ENCODE assay signal across 8 cellular contexts in the genomic region with DNA sequence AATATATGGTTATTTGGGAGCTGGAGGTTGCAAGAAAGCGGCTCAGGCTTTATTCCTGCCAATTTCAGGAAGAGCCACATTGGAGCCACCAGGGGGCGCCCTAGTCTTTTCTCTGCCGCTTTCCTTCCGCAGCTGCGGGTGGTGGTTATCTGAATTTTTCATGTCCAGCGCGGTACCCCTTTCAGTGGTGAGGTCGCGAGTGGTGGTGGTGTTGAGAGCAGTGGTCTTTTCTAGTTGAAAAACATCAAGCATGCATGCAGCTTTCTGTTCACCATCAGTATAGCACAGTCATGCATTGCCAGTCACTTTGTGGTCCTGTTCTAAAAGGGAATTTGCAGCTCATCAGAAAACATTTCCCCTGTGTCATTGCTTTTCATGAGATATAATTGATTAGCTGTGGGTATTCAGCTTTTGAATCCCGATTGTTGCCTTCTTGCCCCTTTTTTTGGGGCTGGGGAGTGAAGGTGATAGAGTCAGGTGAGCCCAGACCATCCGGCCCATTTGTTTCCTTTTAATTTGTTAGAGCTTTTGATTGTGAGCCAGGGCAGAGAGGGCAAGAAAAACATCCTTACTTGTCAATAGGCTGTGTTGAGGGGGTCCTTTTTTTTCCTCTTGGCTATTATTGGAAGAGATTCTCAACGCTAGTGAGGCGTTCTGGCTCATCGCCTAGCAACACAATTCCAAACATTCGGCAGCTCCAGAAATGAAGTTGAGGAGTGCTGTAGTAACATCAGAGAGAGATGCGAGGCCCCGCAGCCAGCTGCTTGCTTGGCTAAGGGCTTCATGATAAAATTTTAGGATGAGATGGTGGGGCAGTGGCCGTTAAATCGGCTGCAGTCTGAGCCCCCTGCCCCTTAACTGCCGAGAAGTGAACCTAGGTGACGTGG.
A peak's percentile ranks its signal among the peaks of the same experiment; 100 is the strongest.
DNase-seq lines count a peak whose midpoint lies in the region; ATAC-seq, FAIRE-seq and TF ChIP-seq lines count a peak whose summit lies in the region.

No MANE protein-coding gene starts in this region.

- ATAC-seq in CD4-positive, CD25-positive, alpha-beta regulatory T cell (ENCODE audit: low read depth in 2 of 2): peak in 1 of 2 donors; percentile 42
- ATAC-seq in GM21786 (IDR thresholded peaks at IDR 0.05; ENCODE audit: unreplicated experiment): no peak

- no peak overlapping the region for H3K18ac ChIP-seq in neuronal stem cell (ENCODE audit: low read length)

- H3K36me3 ChIP-seq in CD4-positive, CD25-positive, alpha-beta regulatory T cell (ENCODE audit: control insufficient read depth, insufficient read depth, low read length): peaks cover 2% of the 10 kb centered on the region
- H3K36me3 ChIP-seq in Peyer's patch: no peaks in the 10 kb centered on the region
- no peaks in the 10 kb centered on the region for H3K36me3 ChIP-seq in neuronal stem cell (replicated peaks in 1 of 2; ENCODE audit: control insufficient read depth in 2 of 2, insufficient read depth in 2 of 2, low read length in 2 of 2)

- peak; percentile 61 to 89 (median 84) for TF ChIP-seq CTCF in Peyer's patch (IDR thresholded peaks at IDR 0.05)

- peak overlapping the region in 2 of 4 donors; percentile 57 to 75 for H3K4me3 Mint-ChIP-seq in CD4-positive, CD25-positive, alpha-beta regulatory T cell

- peak overlapping the region in 2 of 3 donors; percentile 17 to 68 for H3K27ac Mint-ChIP-seq in CD4-positive, CD25-positive, alpha-beta regulatory T cell

- DNase-seq in CD4-positive, CD25-positive, alpha-beta regulatory T cell: peak; percentile 37 to 67 (median 51)
- DNase-seq in HTR-8/SVneo (ENCODE audit: insufficient read length, low spot score) (peak; percentile 57), Peyer's patch (peak; percentile 41 to 85 (median 76)), fibroblast of peridontal ligament (ENCODE audit: extremely low read depth) (peak; percentile 71), neuronal stem cell (ENCODE audit: low spot score) (peak; percentile 79), superior temporal gyrus (ENCODE audit: extremely low spot score) (peak; percentile 93)
- DNase-seq in activated T-helper 1 cell treated with anti-CD3 and anti-CD28 coated beads, Interleukin-2, amount 50 U/mL, for 16 hours (ENCODE audit: low read depth in 1 of 2, low spot score in 1 of 2): peak; percentile 44 to 50

- H2AK5ac ChIP-seq in neuronal stem cell (ENCODE audit: low read depth, low read length): no peak overlapping the region

- H3K4me1 ChIP-seq in CD4-positive, CD25-positive, alpha-beta regulatory T cell (ENCODE audit: control insufficient read depth, insufficient read depth, low read length, poor library complexity, severe bottlenecking): peaks cover 7% of the 10 kb centered on the region
- H3K4me1 ChIP-seq in Peyer's patch: peaks cover 0 to 30% (median 0%) of the 10 kb centered on the region in 4 donors
- H3K4me1 ChIP-seq in neuronal stem cell (ENCODE audit: control insufficient read depth in 2 of 2, insufficient read depth in 1 of 2, low read depth in 1 of 2, low read length in 2 of 2): peaks cover 43 to 58% of the 10 kb centered on the region in 2 donors

- TF ChIP-seq POLR2A in Peyer's patch (IDR thresholded peaks at IDR 0.05): no peak

- H3K9me3 Mint-ChIP-seq in CD4-positive, CD25-positive, alpha-beta regulatory T cell: no peaks in the 10 kb centered on the region

- no peak overlapping the region for H2BK5ac ChIP-seq in neuronal stem cell (ENCODE audit: low read length)

- H3K4me2 ChIP-seq in neuronal stem cell (ENCODE audit: insufficient read depth, low read length, poor library complexity, severe bottlenecking): peak overlapping the region; percentile 39

- H4K8ac ChIP-seq in neuronal stem cell (ENCODE audit: low read depth, low read length): no peak overlapping the region

- no peaks in the 10 kb centered on the region for H3K79me1 ChIP-seq in neuronal stem cell (ENCODE audit: low read depth, low read length)

- no peaks in the 10 kb centered on the region for H3K27me3 Mint-ChIP-seq in CD4-positive, CD25-positive, alpha-beta regulatory T cell

- H3K4me1 Mint-ChIP-seq in CD4-positive, CD25-positive, alpha-beta regulatory T cell: peaks cover 6 to 32% (median 17%) of the 10 kb centered on the region in 4 donors

- H3K36me3 Mint-ChIP-seq in CD4-positive, CD25-positive, alpha-beta regulatory T cell: peaks cover 13% of the 10 kb centered on the region

- H3K14ac ChIP-seq in neuronal stem cell (ENCODE audit: low read length): no peak overlapping the region

- H3K4me3 ChIP-seq in CD4-positive, CD25-positive, alpha-beta regulatory T cell (ENCODE audit: low read depth, low read length): peak overlapping the region; percentile 68
- H3K4me3 ChIP-seq in Peyer's patch: peak overlapping the region in 2 of 4 donors; percentile 4 to 15
- no peak overlapping the region for H3K4me3 ChIP-seq in neuronal stem cell (ENCODE audit: low read length in 2 of 2)

- no peak overlapping the region for H2BK12ac ChIP-seq in neuronal stem cell (ENCODE audit: low read length)

- no peak overlapping the region for H3K27ac ChIP-seq in CD4-positive, CD25-positive, alpha-beta regulatory T cell (ENCODE audit: insufficient read depth, low read length, poor library complexity, severe bottlenecking)
- peak overlapping the region in 1 of 4 donors; percentile 20 for H3K27ac ChIP-seq in Peyer's patch
- peak overlapping the region; percentile 89 for H3K27ac ChIP-seq in neuronal stem cell (replicated peaks; ENCODE audit: low read length)

- H2BK15ac ChIP-seq in neuronal stem cell (ENCODE audit: low read length): no peak overlapping the region

- no peak overlapping the region for H2AFZ ChIP-seq in neuronal stem cell (ENCODE audit: low read length)

- H4K91ac ChIP-seq in neuronal stem cell (ENCODE audit: low read depth, low read length, poor library complexity): no peak overlapping the region

- no peak for FAIRE-seq in HTR-8/SVneo (lab: Jason Lieb, UNC)

- no peaks in the 10 kb centered on the region for H3K9me3 ChIP-seq in CD4-positive, CD25-positive, alpha-beta regulatory T cell (ENCODE audit: control insufficient read depth in 2 of 2, low read length in 2 of 2)
- H3K9me3 ChIP-seq in Peyer's patch (no peaks in the 10 kb centered on the region), neuronal stem cell (replicated peaks in 1 of 2; ENCODE audit: control insufficient read depth in 2 of 2, insufficient read depth in 1 of 2, low read depth in 1 of 2, low read length in 2 of 2) (no peaks in the 10 kb centered on the region)

- WGBS in neuronal stem cell (ENCODE audit: extremely low coverage in 2 of 2, insufficient read length in 2 of 2, insufficient replicate concordance in 1 of 2), 2 donors: no CpG with 5 or more reads among the region's 21 CpGs

- H3K23ac ChIP-seq in neuronal stem cell (ENCODE audit: low read depth, low read length, poor library complexity): no peak overlapping the region

- H3K27me3 ChIP-seq in CD4-positive, CD25-positive, alpha-beta regulatory T cell (ENCODE audit: control insufficient read depth, insufficient read depth, low read length): no peaks in the 10 kb centered on the region
- H3K27me3 ChIP-seq in Peyer's patch (no peaks in the 10 kb centered on the region), neuronal stem cell (ENCODE audit: control insufficient read depth in 3 of 3, insufficient read depth in 3 of 3, low read depth in 1 of 3, low read length in 3 of 3) (no peaks in the 10 kb centered on the region)

- no peak overlapping the region for H3K4ac ChIP-seq in neuronal stem cell (ENCODE audit: low read length)

- no peak overlapping the region for H3K9ac ChIP-seq in neuronal stem cell (ENCODE audit: low read depth, low read length, poor library complexity)

- no peak overlapping the region for H2BK120ac ChIP-seq in neuronal stem cell (ENCODE audit: low read depth, low read length)
